In the genomic region with DNA sequence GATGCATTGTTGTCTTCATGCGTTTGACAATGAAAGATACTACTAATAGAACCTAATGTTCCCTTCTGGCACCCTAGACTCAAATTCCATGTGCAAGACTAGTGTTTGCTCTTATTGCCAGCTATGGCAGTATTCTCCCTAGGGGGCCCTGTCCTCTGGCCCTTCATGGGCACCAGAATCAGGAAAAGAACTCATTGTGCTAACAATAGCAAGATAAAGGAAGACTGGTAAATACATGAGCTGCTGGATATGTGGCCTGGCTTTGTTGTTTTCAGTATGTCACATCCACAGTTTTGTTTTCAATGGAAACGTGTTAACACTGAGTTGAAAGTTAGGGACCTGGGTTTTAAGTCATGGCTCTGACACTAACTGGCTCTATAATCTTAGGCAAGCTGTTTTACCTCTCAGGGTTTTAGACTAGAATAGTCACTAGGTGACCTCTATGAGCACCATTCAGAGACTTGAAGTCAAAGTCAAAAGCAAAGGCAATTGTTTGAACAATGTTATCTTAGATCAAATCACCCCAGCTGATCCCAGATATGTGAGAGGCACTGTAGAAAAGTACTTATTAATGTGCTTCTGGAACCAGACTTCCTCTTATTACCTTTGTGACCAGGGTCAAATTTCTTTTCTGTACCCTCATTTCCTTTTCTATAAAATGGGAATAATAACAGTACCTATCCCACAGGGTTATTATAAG, we compare ENCODE assay signal across 15 cellular contexts.
DNase-seq lines count a peak whose midpoint lies in the region; ATAC-seq and TF ChIP-seq lines count a peak whose summit lies in the region.
"Had no signal": no experiment of that assay in that cellular context is flagged by ENCODE, and none has a peak within 500 bp of the region (broad histone marks: within the 10 kb centered on the region; RNA-seq: fewer than 3 reads in every experiment).

No MANE protein-coding gene starts in this region.

- no peak overlapping the region for H4K8ac ChIP-seq in mesendoderm (ENCODE audit: low read depth, low read length)

- H2AK5ac ChIP-seq in mesendoderm (ENCODE audit: low read length): no peak overlapping the region

- peaks cover 6% of the 10 kb centered on the region for H3K9me3 Mint-ChIP-seq in endodermal cell
- peaks cover 0 to 5% (median 0%) of the 10 kb centered on the region in 6 donors for H3K9me3 Mint-ChIP-seq in immature natural killer cell

- no peak overlapping the region for H3K9ac ChIP-seq in endodermal cell (ENCODE audit: extremely low read depth, low read length, poor library complexity, severe bottlenecking)
- H3K9ac ChIP-seq in mesendoderm (ENCODE audit: low read length): no peak overlapping the region
- H3K9ac ChIP-seq: GM23248 had no signal

- ATAC-seq in left ventricle myocardium superior (no peak), GM18520 (IDR thresholded peaks at IDR 0.05; ENCODE audit: unreplicated experiment) (no peak), HG02981 (IDR thresholded peaks at IDR 0.05; ENCODE audit: unreplicated experiment) (no peak)
- ATAC-seq: HCT116 had no signal

- H3K4me1 ChIP-seq in left ventricle myocardium inferior: peaks cover 8% of the 10 kb centered on the region
- H3K4me1 ChIP-seq in endodermal cell (ENCODE audit: control insufficient read depth, insufficient read depth, low read length): no peaks in the 10 kb centered on the region
- no peaks in the 10 kb centered on the region for H3K4me1 ChIP-seq in mesendoderm (ENCODE audit: control insufficient read depth, low read depth, low read length)
- H3K4me1 ChIP-seq: Caco-2 had no signal

- DNase-seq in left ventricle myocardium inferior: no peak
- no peak for DNase-seq in left ventricle myocardium superior
- peak; percentile 41 for DNase-seq in endodermal cell
- peak; percentile 47 for DNase-seq in mesendoderm
- DNase-seq in immature natural killer cell: no peak
- DNase-seq in T-helper 1 cell: no peak
- DNase-seq: Caco-2; CD8-positive, alpha-beta memory T cell; DND-41; GF-D8 had no signal

- TF ChIP-seq CTCF in left ventricle myocardium inferior (IDR thresholded peaks at IDR 0.05; ENCODE audit: borderline replicate concordance) (no peak), endodermal cell (conservative IDR thresholded peaks at IDR 0.05) (no peak)

- no peaks in the 10 kb centered on the region for H3K79me2 ChIP-seq in mesendoderm (ENCODE audit: control insufficient read depth, insufficient read depth, low read length)

- H2BK120ac ChIP-seq in mesendoderm (ENCODE audit: low read depth, low read length): no peak overlapping the region

- H3K36me3 Mint-ChIP-seq in endodermal cell (ENCODE audit: low read depth) (no peaks in the 10 kb centered on the region), immature natural killer cell (no peaks in the 10 kb centered on the region)
- H3K36me3 Mint-ChIP-seq: CD8-positive, alpha-beta memory T cell had no signal

- H3K4me2 ChIP-seq in mesendoderm (ENCODE audit: low read length): no peak overlapping the region

- peak overlapping the region; percentile 10 for H3K4me3 Mint-ChIP-seq in endodermal cell
- no peak overlapping the region for H3K4me3 Mint-ChIP-seq in immature natural killer cell
- H3K4me3 Mint-ChIP-seq: CD8-positive, alpha-beta memory T cell had no signal

- H3K23ac ChIP-seq in mesendoderm (ENCODE audit: low read length): no peak overlapping the region

- H3K27me3 ChIP-seq in left ventricle myocardium inferior (ENCODE audit: low read depth) (no peaks in the 10 kb centered on the region), endodermal cell (ENCODE audit: control insufficient read depth, insufficient read depth, low read length, poor library complexity, severe bottlenecking) (no peaks in the 10 kb centered on the region), mesendoderm (ENCODE audit: insufficient read depth, low read length, poor library complexity) (no peaks in the 10 kb centered on the region)

- no peak overlapping the region for H3K4ac ChIP-seq in mesendoderm (ENCODE audit: low read depth, low read length)

- H3K9me3 ChIP-seq in left ventricle myocardium inferior (replicated peaks) (no peaks in the 10 kb centered on the region), endodermal cell (ENCODE audit: control insufficient read depth, low read length) (no peaks in the 10 kb centered on the region)
- H3K9me3 ChIP-seq: Caco-2 had no signal

- H3K27ac ChIP-seq in left ventricle myocardium inferior (replicated peaks): peak overlapping the region; percentile 36
- no peak overlapping the region for H3K27ac ChIP-seq in endodermal cell (ENCODE audit: low read depth, low read length)
- H3K27ac ChIP-seq in mesendoderm (ENCODE audit: low read depth, low read length): no peak overlapping the region
- H3K27ac ChIP-seq: 22Rv1, GM23248 had no signal

- no peaks in the 10 kb centered on the region for H3K79me1 ChIP-seq in mesendoderm (ENCODE audit: low read length)

- H3K27ac Mint-ChIP-seq in endodermal cell: no peak overlapping the region
- H3K27ac Mint-ChIP-seq in immature natural killer cell: no peak overlapping the region
- H3K27ac Mint-ChIP-seq: CD8-positive, alpha-beta memory T cell had no signal

- 50 to 76% methylated on average over 1 to 2 of the region's 2 CpGs for WGBS in endodermal cell (ENCODE audit: insufficient coverage in 1 of 2, insufficient read length in 1 of 2), 2 experiments
- no CpG with 5 or more reads among the region's 2 CpGs for WGBS in mesendoderm (ENCODE audit: extremely low coverage, insufficient coverage, low lambda C conversion rate)

- no peak overlapping the region for H4K5ac ChIP-seq in mesendoderm (ENCODE audit: low read length)

- H3K18ac ChIP-seq in mesendoderm (ENCODE audit: low read length): no peak overlapping the region

- H3K4me1 Mint-ChIP-seq in endodermal cell (peaks cover 22% of the 10 kb centered on the region), immature natural killer cell (no peaks in the 10 kb centered on the region)
- H3K4me1 Mint-ChIP-seq: CD8-positive, alpha-beta memory T cell had no signal

- H3K27me3 Mint-ChIP-seq in endodermal cell (ENCODE audit: insufficient read depth) (peaks cover 27% of the 10 kb centered on the region), immature natural killer cell (ENCODE audit: low read depth in 3 of 3) (peaks cover 0 to 2% (median 2%) of the 10 kb centered on the region in 3 donors)

- H3K36me3 ChIP-seq in left ventricle myocardium inferior: no peaks in the 10 kb centered on the region
- H3K36me3 ChIP-seq in endodermal cell (ENCODE audit: control insufficient read depth, insufficient read depth, low read length): no peaks in the 10 kb centered on the region
- H3K36me3 ChIP-seq in mesendoderm (ENCODE audit: control insufficient read depth, insufficient read depth, low read length): no peaks in the 10 kb centered on the region

- no peak overlapping the region for H3K56ac ChIP-seq in mesendoderm (ENCODE audit: low read length)

- H3K4me3 ChIP-seq in left ventricle myocardium inferior (no peak overlapping the region), endodermal cell (ENCODE audit: low read length) (no peak overlapping the region), mesendoderm (ENCODE audit: low read length) (no peak overlapping the region)
- H3K4me3 ChIP-seq: GM23248 had no signal

- H2BK15ac ChIP-seq in mesendoderm (replicated peaks; ENCODE audit: low read depth): no peak overlapping the region

- H2BK5ac ChIP-seq in mesendoderm (ENCODE audit: low read length): no peak overlapping the region

- intact Hi-C loops in left ventricle myocardium inferior (cut with micrococcal nuclease) (no loop called here), left ventricle myocardium superior (cut with micrococcal nuclease) (no loop called here)

Comparison
In these comparisons a context has a peak if more than half of its experiments do, and no peak if none do; other contexts are left out.
1. DNase-seq: peak in endodermal cell (single experiment) and mesendoderm (single experiment); none in left ventricle myocardium inferior (single experiment), left ventricle myocardium superior (single experiment), immature natural killer cell (0 of 3) and T-helper 1 cell (0 of 5).